8 cellular contexts compared by ENCODE assay signal in the genomic region with DNA sequence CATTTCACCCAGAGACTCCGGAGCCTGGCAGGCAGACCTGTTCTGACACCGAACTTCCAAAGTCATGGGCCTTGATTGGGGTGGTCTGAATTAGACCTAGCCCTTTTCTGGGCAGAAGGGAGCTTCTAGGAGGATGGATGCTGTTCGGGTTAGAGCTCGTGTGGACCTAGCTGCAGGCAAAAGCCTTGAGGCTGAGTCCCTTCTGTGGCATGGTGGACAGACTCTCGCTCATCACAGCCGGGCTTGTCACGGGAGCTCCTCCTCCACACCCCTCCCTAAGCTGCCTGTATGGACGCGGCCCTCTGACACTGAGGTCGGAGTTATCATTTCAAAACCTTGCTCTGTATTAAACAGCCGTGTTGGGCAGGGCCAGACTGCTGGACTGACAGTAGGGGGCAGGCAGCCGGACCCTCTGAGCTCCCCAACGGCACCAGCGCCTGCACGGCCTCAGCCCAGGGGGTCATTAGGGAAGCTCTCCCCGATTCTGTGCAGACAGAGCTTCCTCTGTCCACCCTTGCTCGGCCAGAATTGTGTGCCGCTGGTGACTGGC. TPM values are rescaled to one million over a fixed set of nuclear protein-coding genes. Genes with fewer than 3 reads are reported as not detected.
DNase-seq lines count a peak whose midpoint lies in the region; ATAC-seq and TF ChIP-seq lines count a peak whose summit lies in the region.

No MANE protein-coding gene starts in this region.

- TF ChIP-seq EP300 in upper lobe of left lung (IDR thresholded peaks at IDR 0.05): no peak

- POLR2A ChIA-PET in MCF 10A (lab: Yijun Ruan, JAX): interaction anchor here (0.7 kb wide), 2 partner anchors 115 to 116 kb away, joined by 4 to 5 read pairs; a partner anchor contains a TSS

- no peaks in the 10 kb centered on the region for H3K36me3 Mint-ChIP-seq in MCF 10A (ENCODE audit: insufficient read depth, unreplicated experiment)

- TF ChIP-seq CTCF in MCF 10A (IDR thresholded peaks at IDR 0.05; ENCODE audit: unreplicated experiment) (no peak), mammary epithelial cell (conservative IDR thresholded peaks at IDR 0.05 in 1 of 2, IDR thresholded peaks at IDR 0.05 in 1 of 2; ENCODE audit: extremely low read depth in 1 of 2, insufficient read depth in 1 of 2, low read depth in 1 of 2, low read length in 2 of 2) (no peak), brain microvascular endothelial cell (IDR thresholded peaks at IDR 0.05; ENCODE audit: low read depth, low read length, missing control alignments) (peak; percentile 3), upper lobe of left lung (IDR thresholded peaks at IDR 0.05) (no peak)

- H3K4me3 ChIP-seq in mammary epithelial cell (replicated peaks in 1 of 3; ENCODE audit: insufficient read depth in 1 of 3, low read depth in 2 of 3, low read length in 3 of 3): no peak overlapping the region
- no peak overlapping the region for H3K4me3 ChIP-seq in brain microvascular endothelial cell (ENCODE audit: low read depth, low read length)
- H3K4me3 ChIP-seq in upper lobe of left lung: peak overlapping the region in 3 of 4 donors; percentile 58 to 66 (median 65)

- no peaks in the 10 kb centered on the region for H4K20me1 ChIP-seq in mammary epithelial cell (ENCODE audit: insufficient read depth, low read length)

- dilution Hi-C loops in mammary epithelial cell (cut with HindIII; ENCODE audit: low sequenced_read_pairs): loop anchor here (10.0 kb wide), 1 partner anchor 145 kb away; no protein-coding TSS in a partner anchor

- no peak overlapping the region for H3K27ac ChIP-seq in mammary epithelial cell (ENCODE audit: insufficient read depth, low read depth, low read length)
- no peak overlapping the region for H3K27ac ChIP-seq in brain microvascular endothelial cell
- H3K27ac ChIP-seq in upper lobe of left lung: peak overlapping the region; percentile 68 to 88 (median 78)

- H3K27me3 Mint-ChIP-seq in MCF 10A (ENCODE audit: insufficient read depth, unreplicated experiment): no peaks in the 10 kb centered on the region

- in situ Hi-C loops in mammary epithelial cell (cut with MboI; ENCODE audit: low sequenced_read_pairs in 2 of 2): no loop called here
- in situ Hi-C loops in brain microvascular endothelial cell (cut with HindIII; ENCODE audit: low pct_ligation_motif_present, low sequenced_read_pairs): no loop called here

- no peak overlapping the region for H2AFZ ChIP-seq in mammary epithelial cell (ENCODE audit: low read depth, low read length)

- H3K9ac ChIP-seq in mammary epithelial cell (ENCODE audit: insufficient read depth, low read length): no peak overlapping the region

- peaks cover 13% of the 10 kb centered on the region for H3K4me1 Mint-ChIP-seq in MCF 10A (ENCODE audit: insufficient read depth, unreplicated experiment)

- CTCF ChIA-PET in MCF 10A (lab: Yijun Ruan, JAX) (interaction anchor here (0.7 to 1.2 kb wide), 4 partner anchors 16 to 149 kb away, joined by 3 read pairs; no protein-coding TSS in a partner anchor), mammary epithelial cell (lab: Charles Lee; ENCODE audit: low non-redundant PET) (no interaction called here)

- H3K9me3 Mint-ChIP-seq in MCF 10A (ENCODE audit: unreplicated experiment): no peaks in the 10 kb centered on the region

- no peak overlapping the region for H3K4me2 ChIP-seq in mammary epithelial cell (ENCODE audit: insufficient read depth, low read depth, low read length)

- H3K27me3 ChIP-seq in mammary epithelial cell (ENCODE audit: insufficient read depth, low read length) (no peaks in the 10 kb centered on the region), brain microvascular endothelial cell (replicated peaks) (peaks cover 42% of the 10 kb centered on the region), upper lobe of left lung (no peaks in the 10 kb centered on the region)

- BruUV-seq in MCF 10A (replicated peaks; lab: Mats Ljungman, UMichigan): no TSS peak
- no TSS peak for BruUV-seq in mammary epithelial cell (replicated peaks; lab: Mats Ljungman, UMichigan)

- intact Hi-C loops in MCF 10A (cut with micrococcal nuclease) (no loop called here), mammary epithelial cell (cut with micrococcal nuclease) (no loop called here)

- TF ChIP-seq POLR2A in upper lobe of left lung (IDR thresholded peaks at IDR 0.05): no peak

- DNase-seq in MCF 10A (ENCODE audit: unreplicated experiment): no peak
- DNase-seq in mammary epithelial cell: no peak
- DNase-seq in brain microvascular endothelial cell: no peak
- DNase-seq in upper lobe of left lung: no peak
- no peak for DNase-seq in SW 1271 (lab: John Stamatoyannopoulos, UW)
- DNase-seq in H4 (ENCODE audit: low spot score): no peak
- DNase-seq in pons (ENCODE audit: low spot score): no peak

- ATAC-seq in HG03135 (IDR thresholded peaks at IDR 0.05; ENCODE audit: unreplicated experiment): peak; percentile 18
- peak; percentile 32 to 68 for ATAC-seq in upper lobe of left lung (ENCODE audit: low FRiP score in 2 of 2)

- peak overlapping the region; percentile 72 for H3K4me3 Mint-ChIP-seq in MCF 10A (ENCODE audit: unreplicated experiment)

- H3K9me3 ChIP-seq in mammary epithelial cell (replicated peaks; ENCODE audit: insufficient read depth, low read length) (no peaks in the 10 kb centered on the region), upper lobe of left lung (no peaks in the 10 kb centered on the region)

- 96% methylated on average over 15 of the region's 18 CpGs for WGBS in mammary epithelial cell (ENCODE audit: low coverage, missing lambda C conversion rate)
- whole genome bisulfite sequencing in upper lobe of left lung, 2 donors: 43 to 68% methylated on average over 16 to 18 of the region's 18 CpGs

- H3K27ac Mint-ChIP-seq in MCF 10A (ENCODE audit: low read depth, unreplicated experiment): no peak overlapping the region

- H3K79me2 ChIP-seq in mammary epithelial cell (ENCODE audit: insufficient read depth, low read length): no peaks in the 10 kb centered on the region

- H3K4me1 ChIP-seq in mammary epithelial cell (ENCODE audit: insufficient read depth, low read length) (peaks cover 12% of the 10 kb centered on the region), upper lobe of left lung (peaks cover 14 to 34% (median 15%) of the 10 kb centered on the region in 4 donors)

- H3K36me3 ChIP-seq in mammary epithelial cell (ENCODE audit: insufficient read depth, low read length) (no peaks in the 10 kb centered on the region), brain microvascular endothelial cell (replicated peaks) (no peaks in the 10 kb centered on the region), upper lobe of left lung (no peaks in the 10 kb centered on the region)

RNA-seq across cellular contexts. Expression of a gene that starts 2.2 kb away (rescaled TPM):
- total RNA-seq in MCF 10A (2022) (7.5 and 10.1 TPM in 2 replicates), mammary epithelial cell (10 to 100 TPM; 10.9 to 12.7 TPM), upper lobe of left lung (10 to 100 TPM; 10.7 to 83.8 (median 45.8) TPM)
- polyA plus RNA-seq in mammary epithelial cell: 2.8 TPM
- polyA minus RNA-seq in mammary epithelial cell: 4.5 TPM
- 2.6 and 8.0 TPM in 2 replicates for total RNA-seq in H4 (2014; rRNA removed; shearing (Covaris generic))

RNA-seq across cellular contexts. Expression of a gene that starts 29.4 kb away (rescaled TPM):
- total RNA-seq in MCF 10A (2022) (0.42 and 0.68 TPM in 2 replicates), mammary epithelial cell (under 1 TPM in 1 of 2 donors, not detected in 1; 0.50 TPM), upper lobe of left lung (1 to 10 TPM in 3 of 6 donors, under 1 TPM in 2, not detected in 1; 0.15 to 2.1 (median 1.1) TPM)
- 0.20 TPM for polyA plus RNA-seq in mammary epithelial cell
- not detected for polyA minus RNA-seq in mammary epithelial cell
- total RNA-seq in H4 (2014; rRNA removed; shearing (Covaris generic)): not detected in 2 replicates

Comparison
In these comparisons a context has a peak if more than half of its experiments do, and no peak if none do; other contexts are left out.
1. H3K27ac ChIP-seq: peak in upper lobe of left lung (4 of 4); none in mammary epithelial cell (single experiment) and brain microvascular endothelial cell (single experiment).
2. H3K4me3 ChIP-seq: peak in upper lobe of left lung (3 of 4); none in mammary epithelial cell (0 of 3) and brain microvascular endothelial cell (single experiment).